ENCODE assay signal across 9 cellular contexts in genomic region chr2:191246820-191247380, GRCh38. TPM values are rescaled to one million over a fixed set of nuclear protein-coding genes. Genes with fewer than 3 reads are reported as not detected.
DNase-seq lines count a peak whose midpoint lies in the region; ATAC-seq and TF ChIP-seq lines count a peak whose summit lies in the region.
"Had no signal": no experiment of that assay in that cellular context is flagged by ENCODE, and none has a peak within 500 bp of the region (broad histone marks: within the 10 kb centered on the region; RNA-seq: fewer than 3 reads in every experiment).

No MANE protein-coding gene starts in this region.

- peaks cover 39% of the 10 kb centered on the region for H3K4me1 ChIP-seq in ES-I3 (ENCODE audit: insufficient read depth, low read length)

- H3K36me3 ChIP-seq in ES-I3 (ENCODE audit: insufficient read depth, low read length): no peaks in the 10 kb centered on the region

- DNase-seq in Right ventricle myocardium superior (no peak), retina (peak; percentile 35), NCI-H187 (lab: John Stamatoyannopoulos, UW) (no peak), NCI-H1105 treated with DMSO at 0.1 percent for 48 hours (lab: John Stamatoyannopoulos, UW) (no peak)
- no peak for DNase-seq in activated CD8-positive, alpha-beta memory T cell treated with anti-CD3 and anti-CD28 coated beads for 24 hours

- intact Hi-C loops in Right ventricle myocardium superior (cut with DNase I): loop anchor here (10.0 kb wide), 1 partner anchor 118 kb away; no protein-coding TSS in a partner anchor

- H3K4me3 ChIP-seq in WI38 (ENCODE audit: low read depth, low read length): peak overlapping the region; percentile 89
- H3K4me3 ChIP-seq: K562 had no signal

- no peaks in the 10 kb centered on the region; the same call in 1 of the 2 replicates for H3K9me3 ChIP-seq in ES-I3 (ENCODE audit: control insufficient read depth, insufficient read depth, low read length)

- peak; percentile 5 for ATAC-seq in Right ventricle myocardium superior (ENCODE audit: poor library complexity)
- ATAC-seq in HG02885 (IDR thresholded peaks at IDR 0.05; ENCODE audit: poor library complexity, unreplicated experiment): no peak
- ATAC-seq: K562 had no signal

- no peak for TF ChIP-seq CTCF in WI38 (IDR thresholded peaks at IDR 0.05; ENCODE audit: low read depth, low read length)

- peak overlapping the region; percentile 97; the same call in 1 of the 2 replicates for H3K9ac ChIP-seq in ES-I3 (ENCODE audit: low read depth, low read length)

RNA-seq across cellular contexts. Expression of gene MYO1B, which starts 1.7 kb away (rescaled TPM):
- 16.8 TPM for total RNA-seq in Right ventricle myocardium superior
